Comparison of ENCODE assay signal across 8 cellular contexts in genomic region chr1:171485375-171486047, GRCh38. TPM values are rescaled to one million over a fixed set of nuclear protein-coding genes. Genes with fewer than 3 reads are reported as not detected.
DNase-seq lines count a peak whose midpoint lies in the region; ATAC-seq and TF ChIP-seq lines count a peak whose summit lies in the region.

PRRC2C (plus strand) TSS chr1:171485530; CDS start chr1:171512089, 26,559 bp downstream.

- H3K9me3 ChIP-seq in ascending aorta (no peaks in the 10 kb centered on the region), right cardiac atrium (ENCODE audit: control insufficient read depth, low read length) (no peaks in the 10 kb centered on the region), aorta (ENCODE audit: control insufficient read depth, low read length) (no peaks in the 10 kb centered on the region)

- DNase-seq in GM13977 (ENCODE audit: low spot score) (peak; percentile 88), NCI-H1694 treated with DMSO at 0.1 percent for 48 hours (lab: John Stamatoyannopoulos, UW) (peak; percentile 97), ascending aorta (ENCODE audit: low spot score in 2 of 2) (peak; percentile 88 to 99), right cardiac atrium (peak; percentile 98 to 99 (median 99)), putamen (ENCODE audit: low spot score) (peak; percentile 98), aorta (peak; percentile 99)

- in situ Hi-C loops in GM13977 (cut with MboI; ENCODE audit: low pct_unique_long_range_greater_than_20kb, low sequenced_read_pairs, unreplicated experiment), result no loop called here

- H3K36me3 ChIP-seq in ascending aorta (no peaks in the 10 kb centered on the region), aorta (ENCODE audit: control insufficient read depth in 1 of 2, insufficient read depth in 2 of 2, low read length in 1 of 2) (no peaks in the 10 kb centered on the region)

- H3K27me3 ChIP-seq in ascending aorta, result no peaks in the 10 kb centered on the region
- no peaks in the 10 kb centered on the region for H3K27me3 ChIP-seq in right cardiac atrium (ENCODE audit: control insufficient read depth, insufficient read depth)
- no peaks in the 10 kb centered on the region for H3K27me3 ChIP-seq in aorta (ENCODE audit: control insufficient read depth in 1 of 2, insufficient read depth in 2 of 2, low read length in 1 of 2)

- H3K27ac ChIP-seq in ascending aorta, result peak within 1 kb of the TSS; percentile 97 to 100
- peak within 1 kb of the TSS; percentile 97 for H3K27ac ChIP-seq in right cardiac atrium (ENCODE audit: low read length)
- H3K27ac ChIP-seq in aorta (ENCODE audit: low read depth in 1 of 2, low read length in 2 of 2), result peak within 1 kb of the TSS; percentile 84 to 88

- WGBS in right cardiac atrium, result under 1% methylated on average over 50 of the region's 50 CpGs
- WGBS in aorta, 2 donors, result 0% methylated on average over 50 of the region's 50 CpGs

- peak; percentile 83 for TF ChIP-seq CTCF in GM13977 (IDR thresholded peaks at IDR 0.05; ENCODE audit: extremely low read depth, insufficient read depth, missing control alignments)
- peak in 2 of 3 experiments; percentile 83 to 89 for TF ChIP-seq CTCF in ascending aorta (IDR thresholded peaks at IDR 0.05)

- intact Hi-C loops in T-helper 2 cell treated with Interferon-gamma antibody and Interleukin-4, amounts not matched to agents 100 ng/mL and 5 ng/mL, for 36 hours (cut with micrococcal nuclease), result loop anchor here (1.0 to 5.0 kb wide), 7 partner anchors 37 to 1593 kb away; partner anchors contain the start of genes DNM3, FMO4, METTL13 and SCYL3
- intact Hi-C loops in ascending aorta (cut with DNase I), result loop anchor here (2.0 to 5.0 kb wide), 5 partner anchors 17 to 297 kb away; partner anchors contain the start of genes FMO4 and METTL13
- intact Hi-C loops in right cardiac atrium (cut with DNase I), result no loop called here
- intact Hi-C loops in aorta (cut with DNase I), result no loop called here

- H3K4me1 ChIP-seq in ascending aorta, result peaks cover 3 to 19% of the 10 kb centered on the region in 2 donors
- peaks cover 2% of the 10 kb centered on the region for H3K4me1 ChIP-seq in right cardiac atrium (ENCODE audit: control insufficient read depth, insufficient read depth, low read length)
- H3K4me1 ChIP-seq in aorta (ENCODE audit: control insufficient read depth in 1 of 2, insufficient read depth in 2 of 2, low read length in 2 of 2), result no peaks in the 10 kb centered on the region

- ATAC-seq in HG02885 (IDR thresholded peaks at IDR 0.05; ENCODE audit: poor library complexity, unreplicated experiment), result peak; percentile 96
- ATAC-seq in right cardiac atrium, result peak; percentile 99
- peak; percentile 100 for ATAC-seq in aorta (ENCODE audit: low FRiP score)

- H3K4me3 ChIP-seq in ascending aorta (peak within 1 kb of the TSS; percentile 75 to 91), right cardiac atrium (ENCODE audit: low read length) (peak within 1 kb of the TSS; percentile 93), aorta (ENCODE audit: low read length in 2 of 2) (peak within 1 kb of the TSS; percentile 71 to 74)

RNA-seq across cellular contexts. Expression of gene PRRC2C, which starts in this region (rescaled TPM):
- 223 and 224 TPM in 2 replicates for total RNA-seq in T-helper 2 cell treated with Interferon-gamma antibody and Interleukin-4, amounts not matched to agents 100 ng/mL and 5 ng/mL, for 36 hours
- total RNA-seq in ascending aorta (46.3 TPM), right cardiac atrium (10 to 100 TPM; 51.2 to 80.0 (median 65.7) TPM), aorta (100 to 1,000 TPM; 170 to 181 TPM)
- polyA plus RNA-seq in right cardiac atrium (20.2 TPM), aorta (100 to 1,000 TPM in 1 of 2 donors, 10 to 100 TPM in 1; 19.2 to 193 TPM)

Comparison
In these comparisons a context has a peak if more than half of its experiments do, and no peak if none do; other contexts are left out.
1. Peak in every context shown above with its lines: DNase-seq, ATAC-seq, H3K4me3 ChIP-seq and H3K27ac ChIP-seq.
2. intact Hi-C loops: an anchor here in T-helper 2 cell treated with Interferon-gamma antibody and Interleukin-4, amounts not matched to agents 100 ng/mL and 5 ng/mL, for 36 hours (1.0 to 5.0 kb wide) and ascending aorta (2.0 to 5.0 kb wide); none called in right cardiac atrium and aorta.